1 cellular context compared by ENCODE assay signal in genomic region chr12:25034676-25035075, GRCh38.
TF ChIP-seq lines count a peak whose summit lies in the region.

No MANE protein-coding gene starts in this region.

TF ChIP-seq in IMR-90, 13 proteins besides CTCF, POLR2A, EP300 and RAD21 (continued from another document):
- no peak for TF ChIP-seq MXI1 (IDR thresholded peaks at IDR 0.05; ENCODE audit: borderline replicate concordance, low read depth, low read length)
